In genomic region chr16:2526135-2526534, GRCh38 we compare ENCODE assay signal across 38 cellular contexts. TPM values are rescaled to one million over a fixed set of nuclear protein-coding genes. Genes with fewer than 3 reads are reported as not detected.
DNase-seq lines count a peak whose midpoint lies in the region; ATAC-seq and TF ChIP-seq lines count a peak whose summit lies in the region.
"Had no signal": no experiment of that assay in that cellular context is flagged by ENCODE, and none has a peak within 500 bp of the region (broad histone marks: within the 10 kb centered on the region; RNA-seq: fewer than 3 reads in every experiment).

No MANE protein-coding gene starts in this region.

- no peak overlapping the region for H2BK15ac ChIP-seq in IMR-90 (ENCODE audit: low read depth, low read length)

- peaks cover 15 to 44% of the 10 kb centered on the region in 2 experiments for H3K79me1 ChIP-seq in IMR-90 (ENCODE audit: low read depth in 1 of 2, low read length in 2 of 2)

- H3K4me3 Mint-ChIP-seq in activated T-helper 2 cell treated with anti-CD3 and anti-CD28 coated beads, Interferon-gamma antibody, Interleukin-2, Interleukin-4, amounts not matched to agents 10 μg/mL and 5 μg/mL and 100 μg/mL, durations not matched to agents 14 hours and 24 hours and 36 hours (ENCODE audit: low read depth), result no peak overlapping the region
- H3K4me3 Mint-ChIP-seq: activated CD4-positive, alpha-beta memory T cell treated with anti-CD3 and anti-CD28 coated beads, Interleukin-2, amount 10 ng/mL, durations not matched to agents 7 days and 5 days; activated naive CD4-positive, alpha-beta T cell treated with anti-CD3 and anti-CD28 coated beads, Interleukin-2, amount 50 U/mL, for 24 hours; effector memory CD8-positive, alpha-beta T cell; immature natural killer cell; mesothelial cell of epicardium; stimulated activated naive B cell treated with anti-CD40 and anti-IgM and Interleukin-4, amounts not matched to agents 10 μg/mL and 1 μg/mL and 100 μg/mL, for 72 hours; T-helper 17 cell had no signal

- no peak overlapping the region for H2BK20ac ChIP-seq in IMR-90 (ENCODE audit: low read depth, low read length)

- H3K56ac ChIP-seq in IMR-90 (ENCODE audit: extremely low read depth, insufficient read depth, low read length), result no peak overlapping the region

- no peak for TF ChIP-seq EP300 in upper lobe of left lung (IDR thresholded peaks at IDR 0.05)

- no peak overlapping the region for H2BK120ac ChIP-seq in IMR-90 (ENCODE audit: low read depth, low read length)

- no peak overlapping the region for H3K14ac ChIP-seq in IMR-90 (replicated peaks; ENCODE audit: low read depth, low read length)

- no peaks in the 10 kb centered on the region for H3K27me3 ChIP-seq in IMR-90 (ENCODE audit: control insufficient read depth, insufficient read depth, low read length)
- no peaks in the 10 kb centered on the region for H3K27me3 ChIP-seq in right lobe of liver
- H3K27me3 ChIP-seq in upper lobe of left lung, result no peaks in the 10 kb centered on the region
- H3K27me3 ChIP-seq: BE2C had no signal

- H3K36me3 Mint-ChIP-seq in activated T-helper 2 cell treated with anti-CD3 and anti-CD28 coated beads, Interferon-gamma antibody, Interleukin-2, Interleukin-4, amounts not matched to agents 10 μg/mL and 5 μg/mL and 100 μg/mL, durations not matched to agents 14 hours and 24 hours and 36 hours (ENCODE audit: low read depth), result peaks cover 32% of the 10 kb centered on the region

- H4K5ac ChIP-seq in IMR-90 (ENCODE audit: low read depth, low read length), result no peak overlapping the region

- no peak overlapping the region for H3K9ac ChIP-seq in IMR-90 (ENCODE audit: low read depth, low read length)

- H3K27ac Mint-ChIP-seq in activated T-helper 2 cell treated with anti-CD3 and anti-CD28 coated beads, Interferon-gamma antibody, Interleukin-2, Interleukin-4, amounts not matched to agents 10 μg/mL and 5 μg/mL and 100 μg/mL, durations not matched to agents 14 hours and 24 hours and 36 hours, result no peak overlapping the region
- H3K27ac Mint-ChIP-seq: activated CD4-positive, alpha-beta memory T cell treated with anti-CD3 and anti-CD28 coated beads, Interleukin-2, amount 10 ng/mL, durations not matched to agents 7 days and 5 days; activated naive CD4-positive, alpha-beta T cell treated with anti-CD3 and anti-CD28 coated beads, Interleukin-2, amount 50 U/mL, for 24 hours; immature natural killer cell; mesothelial cell of epicardium; stimulated activated naive B cell treated with anti-CD40 and anti-IgM and Interleukin-4, amounts not matched to agents 10 μg/mL and 1 μg/mL and 100 μg/mL, for 72 hours; T-helper 17 cell had no signal

- WGBS in IMR-90 (ENCODE audit: extremely low coverage in 2 of 2, insufficient read length in 1 of 2), 2 experiments, result 83% methylated on average over 6 of the region's 8 CpGs; no CpG with 5 or more reads in 1 of the 2 experiments
- WGBS in right lobe of liver (ENCODE audit: insufficient coverage, low coverage, low lambda C conversion rate, missing lambda C conversion rate), result 50% methylated on average over 4 of the region's 8 CpGs
- 42 to 51% methylated on average over 7 to 8 of the region's 8 CpGs for WGBS in upper lobe of left lung, 2 donors

- no peaks in the 10 kb centered on the region for H3K9me3 Mint-ChIP-seq in activated T-helper 2 cell treated with anti-CD3 and anti-CD28 coated beads, Interferon-gamma antibody, Interleukin-2, Interleukin-4, amounts not matched to agents 10 μg/mL and 5 μg/mL and 100 μg/mL, durations not matched to agents 14 hours and 24 hours and 36 hours
- H3K9me3 Mint-ChIP-seq: activated CD4-positive, alpha-beta memory T cell treated with anti-CD3 and anti-CD28 coated beads, Interleukin-2, amount 10 ng/mL, durations not matched to agents 7 days and 5 days; activated naive CD4-positive, alpha-beta T cell treated with anti-CD3 and anti-CD28 coated beads, Interleukin-2, amount 50 U/mL, for 24 hours; effector memory CD8-positive, alpha-beta T cell; immature natural killer cell; mesothelial cell of epicardium; stimulated activated naive B cell treated with anti-CD40 and anti-IgM and Interleukin-4, amounts not matched to agents 10 μg/mL and 1 μg/mL and 100 μg/mL, for 72 hours had no signal

- H3K27ac ChIP-seq in IMR-90 (ENCODE audit: insufficient read depth, low read length) (no peak overlapping the region), right lobe of liver (no peak overlapping the region), upper lobe of left lung (peak overlapping the region; percentile 28 to 78 (median 33))

- dilution Hi-C loops in IMR-90 (cut with HindIII; ENCODE audit: low sequenced_read_pairs, unreplicated experiment), result no loop called here

- H2AK5ac ChIP-seq in IMR-90 (ENCODE audit: low read depth, low read length), result no peak overlapping the region

- no peaks in the 10 kb centered on the region for H3K9me3 ChIP-seq in IMR-90 (ENCODE audit: control insufficient read depth, insufficient read depth, low read length)
- no peaks in the 10 kb centered on the region for H3K9me3 ChIP-seq in right lobe of liver
- H3K9me3 ChIP-seq in upper lobe of left lung, result no peaks in the 10 kb centered on the region
- H3K9me3 ChIP-seq: BE2C had no signal

- ATAC-seq in Right ventricle myocardium inferior (no peak), IMR-90 (ENCODE audit: low read depth) (no peak), right lobe of liver (no peak), upper lobe of left lung (ENCODE audit: low FRiP score in 2 of 2) (peak in 1 of 2 donors; percentile 13)
- ATAC-seq: effector memory CD8-positive, alpha-beta T cell; GM12878; left lobe of liver; stimulated activated naive B cell treated with anti-CD40 and anti-IgM and Interleukin-4, amounts not matched to agents 10 μg/mL and 1 μg/mL and 100 μg/mL, for 72 hours; T-helper 17 cell had no signal

- CTCF ChIA-PET in IMR-90 (lab: Yijun Ruan, JAX), result no interaction called here

- no peak for TF ChIP-seq POLR2A in IMR-90 (IDR thresholded peaks at IDR 0.05; ENCODE audit: low read depth, low read length)
- no peak for TF ChIP-seq POLR2A in right lobe of liver (IDR thresholded peaks at IDR 0.05)
- TF ChIP-seq POLR2A in upper lobe of left lung (IDR thresholded peaks at IDR 0.05), result no peak

- POLR2A ChIA-PET in IMR-90 (lab: Charles Lee; ENCODE audit: unreplicated experiment), result no interaction called here

- H4K91ac ChIP-seq in IMR-90 (ENCODE audit: insufficient read depth, low read depth, low read length), result no peak overlapping the region

- in situ Hi-C loops in IMR-90 (cut with MboI; ENCODE audit: low sequenced_read_pairs), result no loop called here

- no peak for TF ChIP-seq RAD21 in IMR-90 (IDR thresholded peaks at IDR 0.05; ENCODE audit: low read length)

- no peak overlapping the region for H3K4ac ChIP-seq in IMR-90 (ENCODE audit: low read depth, low read length)

- no peak overlapping the region for H3K4me2 ChIP-seq in IMR-90 (ENCODE audit: low read depth, low read length)

- H4K8ac ChIP-seq in IMR-90 (ENCODE audit: low read depth in 2 of 2, low read length in 2 of 2), result no peak overlapping the region

- H3K4me1 Mint-ChIP-seq in activated T-helper 2 cell treated with anti-CD3 and anti-CD28 coated beads, Interferon-gamma antibody, Interleukin-2, Interleukin-4, amounts not matched to agents 10 μg/mL and 5 μg/mL and 100 μg/mL, durations not matched to agents 14 hours and 24 hours and 36 hours (ENCODE audit: low read depth), result peaks cover 5% of the 10 kb centered on the region

- H2AK9ac ChIP-seq in IMR-90 (replicated peaks; ENCODE audit: low read depth, low read length, poor library complexity), result peak overlapping the region; percentile 39

- H2AFZ ChIP-seq in IMR-90 (replicated peaks; ENCODE audit: low read length, poor library complexity), result no peak overlapping the region

- TF ChIP-seq CTCF in IMR-90 (conservative IDR thresholded peaks at IDR 0.05; ENCODE audit: low read depth, low read length) (no peak), right lobe of liver (IDR thresholded peaks at IDR 0.05) (no peak), upper lobe of left lung (IDR thresholded peaks at IDR 0.05) (no peak)

- BruUV-seq in IMR-90 (replicated peaks; lab: Mats Ljungman, UMichigan), result no TSS peak

- no peaks in the 10 kb centered on the region for H3K27me3 Mint-ChIP-seq in activated T-helper 2 cell treated with anti-CD3 and anti-CD28 coated beads, Interferon-gamma antibody, Interleukin-2, Interleukin-4, amounts not matched to agents 10 μg/mL and 5 μg/mL and 100 μg/mL, durations not matched to agents 14 hours and 24 hours and 36 hours (ENCODE audit: low read depth)
- H3K27me3 Mint-ChIP-seq: activated CD4-positive, alpha-beta memory T cell treated with anti-CD3 and anti-CD28 coated beads, Interleukin-2, amount 10 ng/mL, durations not matched to agents 7 days and 5 days; activated naive CD4-positive, alpha-beta T cell treated with anti-CD3 and anti-CD28 coated beads, Interleukin-2, amount 50 U/mL, for 24 hours; effector memory CD8-positive, alpha-beta T cell; naive B cell; stimulated activated naive B cell treated with anti-CD40 and anti-IgM and Interleukin-4, amounts not matched to agents 10 μg/mL and 1 μg/mL and 100 μg/mL, for 72 hours; T-helper 17 cell had no signal

- H2BK5ac ChIP-seq in IMR-90 (ENCODE audit: low read depth, low read length, poor library complexity, severe bottlenecking), result no peak overlapping the region

- H4K20me1 ChIP-seq in IMR-90 (ENCODE audit: insufficient read depth, low read length), result no peaks in the 10 kb centered on the region; the same call in none of the 2 replicates

- intact Hi-C loops in Right ventricle myocardium inferior (cut with DNase I), result no loop called here
- intact Hi-C loops in cardiac septum (cut with DNase I), result no loop called here
- intact Hi-C loops in IMR-90 (cut with micrococcal nuclease), result no loop called here
- intact Hi-C loops in right lobe of liver (cut with DNase I), result no loop called here
- intact Hi-C loops in activated T-helper 2 cell treated with anti-CD3 and anti-CD28 coated beads, Interferon-gamma antibody, Interleukin-2, Interleukin-4, amounts not matched to agents 10 μg/mL and 5 μg/mL and 100 μg/mL, durations not matched to agents 14 hours and 24 hours and 36 hours (cut with micrococcal nuclease), result no loop called here

- 0 out of 2 replicates have a peak, but pooled peaks cover 3% of the 10 kb centered on the region for H3K9me1 ChIP-seq in IMR-90 (ENCODE audit: insufficient read depth, low read length)

- no peak overlapping the region for H3K18ac ChIP-seq in IMR-90 (ENCODE audit: low read depth, low read length)

- H3K4me1 ChIP-seq in IMR-90 (ENCODE audit: control insufficient read depth, insufficient read depth, low read length) (peaks cover 4% of the 10 kb centered on the region), right lobe of liver (peaks cover 0 to 41% (median 16%) of the 10 kb centered on the region in 4 donors), upper lobe of left lung (peaks cover 7 to 39% (median 19%) of the 10 kb centered on the region in 4 donors)
- H3K4me1 ChIP-seq: BE2C had no signal

- DNase-seq in Right ventricle myocardium inferior (ENCODE audit: missing footprints) (peak; percentile 53), cardiac septum (ENCODE audit: low spot score) (no peak), IMR-90 (no peak), right lobe of liver (peak in 2 of 3 donors; percentile 10 to 53), upper lobe of left lung (peak; percentile 42 to 73), nucleus accumbens (lab: John Stamatoyannopoulos, UW) (no peak)
- DNase-seq in activated T-helper 2 cell treated with anti-CD3 and anti-CD28 coated beads, Interferon-gamma antibody, Interleukin-2, Interleukin-4, amounts not matched to agents 10 μg/mL and 5 μg/mL and 100 μg/mL, durations not matched to agents 14 hours and 24 hours and 36 hours (ENCODE audit: low spot score), result no peak
- DNase-seq: ACHN; activated CD4-positive, alpha-beta memory T cell treated with anti-CD3 and anti-CD28 coated beads, Interleukin-2, amount 10 ng/mL, durations not matched to agents 7 days and 5 days; activated CD4-positive, CD25-positive, alpha-beta regulatory T cell treated with anti-CD3 and anti-CD28 coated beads, Interleukin-2, amount 50 U/mL, for 72 hours; activated CD8-positive, alpha-beta memory T cell treated with anti-CD3 and anti-CD28 coated beads, Interleukin-2, amount 50 U/mL, for 4 hours; BE2C; DMS153; effector memory CD8-positive, alpha-beta T cell; erythroblast; immature natural killer cell; KBM-7; naive B cell; NCI-H1105; NCI-H187 treated with DMSO at 0.1 percent for 48 hours; NCI-H2171; NCI-H82; occipital lobe; stimulated activated naive B cell treated with anti-CD40 and anti-IgM and Interleukin-4, amounts not matched to agents 10 μg/mL and 1 μg/mL and 100 μg/mL, for 72 hours; substantia nigra had no signal

- no peak overlapping the region for H3K4me3 ChIP-seq in IMR-90 (ENCODE audit: insufficient read depth, low read depth, low read length)
- H3K4me3 ChIP-seq in right lobe of liver, result no peak overlapping the region
- no peak overlapping the region for H3K4me3 ChIP-seq in upper lobe of left lung
- H3K4me3 ChIP-seq: GM12878 had no signal

- no peak overlapping the region for H3K23ac ChIP-seq in IMR-90 (ENCODE audit: low read depth, low read length)

- peaks cover 57% of the 10 kb centered on the region for H3K36me3 ChIP-seq in IMR-90 (ENCODE audit: control insufficient read depth, insufficient read depth, low read length)
- H3K36me3 ChIP-seq in right lobe of liver, result peaks cover 0 to 19% (median 4%) of the 10 kb centered on the region in 4 donors
- peaks cover 7 to 74% (median 59%) of the 10 kb centered on the region in 4 donors for H3K36me3 ChIP-seq in upper lobe of left lung

RNA-seq across cellular contexts. Expression of gene CEMP1, which starts 5.1 kb away (rescaled TPM):
- not detected for total RNA-seq in Right ventricle myocardium inferior
- total RNA-seq in cardiac septum, result not detected
- not detected in 2 replicates for total RNA-seq in IMR-90 (2012; rRNA removed)
- polyA plus RNA-seq in IMR-90 (2012; rRNA removed), result not detected in 2 replicates
- polyA plus RNA-seq in IMR-90 (2012; cell fraction: cytosol; rRNA removed), result not detected in 2 replicates
- polyA plus RNA-seq in IMR-90 (2012; cell fraction: nucleus; rRNA removed; ENCODE audit: low replicate concordance), result not detected in 2 replicates
- total RNA-seq in right lobe of liver, result under 1 TPM in 2 of 6 experiments, not detected in 4; 0.22 to 0.29 TPM
- 10 to 100 TPM in 2 of 6 donors, 1 to 10 TPM in 3, under 1 TPM in 1; 0.91 to 17.0 (median 5.4) TPM for total RNA-seq in upper lobe of left lung
- total RNA-seq in activated T-helper 2 cell treated with anti-CD3 and anti-CD28 coated beads, Interferon-gamma antibody, Interleukin-2, Interleukin-4, amounts not matched to agents 10 μg/mL and 5 μg/mL and 100 μg/mL, durations not matched to agents 14 hours and 24 hours and 36 hours, result 0.25 TPM in 1 of 2 replicates, not detected in the other
- total RNA-seq: glomerular endothelial cell, H1, M059J, NCI-H460, pulmonary artery endothelial cell, RPMI7951, SK-MEL-5, urinary bladder had no signal
- polyA plus RNA-seq: H1 had no signal

RNA-seq across cellular contexts. Expression of gene AMDHD2, which starts 6.0 kb away (rescaled TPM):
- total RNA-seq in Right ventricle myocardium inferior (16.2 TPM), cardiac septum (12.4 TPM), IMR-90 (2012; rRNA removed) (10.0 and 10.6 TPM in 2 replicates), right lobe of liver (10 to 100 TPM; 12.3 to 24.9 (median 21.4) TPM), upper lobe of left lung (100 to 1,000 TPM in 1 of 6 donors, 10 to 100 TPM in 5; 33.0 to 126 (median 68.4) TPM)
- polyA plus RNA-seq in IMR-90 (2012; rRNA removed), result 30.3 and 30.8 TPM in 2 replicates
- 11.5 and 21.8 TPM in 2 replicates for polyA plus RNA-seq in IMR-90 (2012; cell fraction: cytosol; rRNA removed)
- 189 and 533 TPM in 2 replicates for polyA plus RNA-seq in IMR-90 (2012; cell fraction: nucleus; rRNA removed; ENCODE audit: low replicate concordance)
- total RNA-seq in activated T-helper 2 cell treated with anti-CD3 and anti-CD28 coated beads, Interferon-gamma antibody, Interleukin-2, Interleukin-4, amounts not matched to agents 10 μg/mL and 5 μg/mL and 100 μg/mL, durations not matched to agents 14 hours and 24 hours and 36 hours, result 29.3 and 30.1 TPM in 2 replicates

RNA-seq across cellular contexts. Expression of gene PDPK1, which starts 11.7 kb away (rescaled TPM):
- total RNA-seq in Right ventricle myocardium inferior (47.1 TPM), cardiac septum (41.0 TPM), IMR-90 (2012; rRNA removed) (10.6 and 11.4 TPM in 2 replicates), right lobe of liver (10 to 100 TPM; 20.7 to 28.3 (median 24.5) TPM), upper lobe of left lung (10 to 100 TPM; 39.4 to 83.1 (median 67.2) TPM)
- polyA plus RNA-seq in IMR-90 (2012; rRNA removed), result 24.3 and 27.3 TPM in 2 replicates
- 10.6 and 12.5 TPM in 2 replicates for polyA plus RNA-seq in IMR-90 (2012; cell fraction: cytosol; rRNA removed)
- 33.2 and 64.5 TPM in 2 replicates for polyA plus RNA-seq in IMR-90 (2012; cell fraction: nucleus; rRNA removed; ENCODE audit: low replicate concordance)
- 45.7 and 48.5 TPM in 2 replicates for total RNA-seq in activated T-helper 2 cell treated with anti-CD3 and anti-CD28 coated beads, Interferon-gamma antibody, Interleukin-2, Interleukin-4, amounts not matched to agents 10 μg/mL and 5 μg/mL and 100 μg/mL, durations not matched to agents 14 hours and 24 hours and 36 hours

RNA-seq across cellular contexts. Expression of gene ATP6V0C, which starts 12.4 kb away (rescaled TPM):
- total RNA-seq in Right ventricle myocardium inferior (137 TPM), cardiac septum (137 TPM), IMR-90 (2012; rRNA removed) (8.4 and 8.6 TPM in 2 replicates), right lobe of liver (100 to 1,000 TPM in 1 of 6 experiments, 10 to 100 TPM in 5; 71.5 to 100 (median 79.4) TPM), upper lobe of left lung (100 to 1,000 TPM in 4 of 6 donors, 10 to 100 TPM in 2; 84.9 to 332 (median 164) TPM)
- 107 and 108 TPM in 2 replicates for polyA plus RNA-seq in IMR-90 (2012; rRNA removed)
- 182 and 333 TPM in 2 replicates for polyA plus RNA-seq in IMR-90 (2012; cell fraction: cytosol; rRNA removed)
- 64.7 and 163 TPM in 2 replicates for polyA plus RNA-seq in IMR-90 (2012; cell fraction: nucleus; rRNA removed; ENCODE audit: low replicate concordance)
- total RNA-seq in activated T-helper 2 cell treated with anti-CD3 and anti-CD28 coated beads, Interferon-gamma antibody, Interleukin-2, Interleukin-4, amounts not matched to agents 10 μg/mL and 5 μg/mL and 100 μg/mL, durations not matched to agents 14 hours and 24 hours and 36 hours, result 114 and 119 TPM in 2 replicates

RNA-seq across cellular contexts. Expression of gene TBC1D24, which starts 51.2 kb away (rescaled TPM):
- total RNA-seq in Right ventricle myocardium inferior (14.8 TPM), cardiac septum (8.3 TPM), IMR-90 (2012; rRNA removed) (7.5 and 8.6 TPM in 2 replicates), right lobe of liver (10 to 100 TPM; 14.9 to 22.7 (median 17.5) TPM), upper lobe of left lung (10 to 100 TPM; 25.9 to 49.6 (median 37.2) TPM)
- 13.4 and 16.2 TPM in 2 replicates for polyA plus RNA-seq in IMR-90 (2012; rRNA removed)
- 6.5 and 11.7 TPM in 2 replicates for polyA plus RNA-seq in IMR-90 (2012; cell fraction: cytosol; rRNA removed)
- polyA plus RNA-seq in IMR-90 (2012; cell fraction: nucleus; rRNA removed; ENCODE audit: low replicate concordance), result 28.4 and 53.0 TPM in 2 replicates
- total RNA-seq in activated T-helper 2 cell treated with anti-CD3 and anti-CD28 coated beads, Interferon-gamma antibody, Interleukin-2, Interleukin-4, amounts not matched to agents 10 μg/mL and 5 μg/mL and 100 μg/mL, durations not matched to agents 14 hours and 24 hours and 36 hours, result 19.6 and 21.4 TPM in 2 replicates

Comparison
In these comparisons a context has a peak if more than half of its experiments do, and no peak if none do; other contexts are left out.
1. DNase-seq: peak in Right ventricle myocardium inferior (single experiment), right lobe of liver (2 of 3) and upper lobe of left lung (2 of 2); none in cardiac septum (single experiment), IMR-90 (single experiment), nucleus accumbens (0 of 56) and activated T-helper 2 cell treated with anti-CD3 and anti-CD28 coated beads, Interferon-gamma antibody, Interleukin-2, Interleukin-4, amounts not matched to agents 10 μg/mL and 5 μg/mL and 100 μg/mL, durations not matched to agents 14 hours and 24 hours and 36 hours (single experiment).
2. H3K27ac ChIP-seq: peak in upper lobe of left lung (4 of 4); none in IMR-90 (single experiment) and right lobe of liver (0 of 3).